Comparison of ENCODE assay signal across 41 cellular contexts in genomic region chr5:157714480-157714879, GRCh38. TPM values are rescaled to one million over a fixed set of nuclear protein-coding genes. Genes with fewer than 3 reads are reported as not detected.
"Had no signal": no experiment of that assay in that cellular context is flagged by ENCODE, and none has a peak within 500 bp of the region (broad histone marks: within the 10 kb centered on the region; RNA-seq: fewer than 3 reads in every experiment).

No MANE protein-coding gene starts in this region.

- H3K27ac ChIP-seq: adrenal gland, coronary artery, heart right ventricle, lower lobe of right lung, neutrophil, right lobe of liver, thyroid gland, upper lobe of left lung, vagina had no signal

- H3K9me3 ChIP-seq: adrenal gland, heart right ventricle, lower lobe of right lung, neutrophil, right lobe of liver, thyroid gland, upper lobe of left lung, vagina had no signal

- H3K36me3 Mint-ChIP-seq: activated CD4-positive, alpha-beta memory T cell treated with anti-CD3 and anti-CD28 coated beads for 36 hours; brain had no signal

- H3K9me3 Mint-ChIP-seq: activated CD4-positive, alpha-beta memory T cell treated with anti-CD3 and anti-CD28 coated beads for 36 hours; activated CD4-positive, alpha-beta T cell treated with anti-CD3 and anti-CD28 coated beads, Interleukin-2, amount 10 ng/mL, durations not matched to agents 24 days and 14 days; activated naive CD4-positive, alpha-beta T cell treated with anti-CD3 and anti-CD28 coated beads for 36 hours; activated T-helper 1 cell treated with anti-CD3 and anti-CD28 coated beads, Interleukin-12 subunit alpha, Interleukin-12 subunit beta, Interleukin-2, Interleukin-4 antibody, amounts not matched to agents 30 ng/mL and 10 ng/mL and 1 ng/mL, durations not matched to agents 14 hours and 24 hours and 36 hours; stimulated activated memory B cell treated with anti-CD40 and anti-IgM and Interleukin-4, amounts not matched to agents 10 μg/mL and 1 μg/mL and 100 μg/mL, for 72 hours; stimulated activated naive CD8-positive, alpha-beta T cell treated with anti-CD3 and anti-CD28 coated beads, Interleukin-15, amount 100 ng/mL, for 72 hours; T-helper 1 cell treated with Interleukin-12 subunit alpha and Interleukin-12 subunit beta and Interleukin-4 antibody, amounts not matched to agents 30 μg/mL and 1 μg/mL, for 36 hours had no signal

- DNase-seq: activated CD4-positive, alpha-beta memory T cell treated with anti-CD3 and anti-CD28 coated beads for 36 hours; activated CD4-positive, alpha-beta T cell treated with anti-CD3 and anti-CD28 coated beads, Interleukin-2, amount 10 ng/mL, durations not matched to agents 24 days and 14 days; activated CD4-positive, CD25-positive, alpha-beta regulatory T cell treated with anti-CD3 and anti-CD28 coated beads, Interleukin-2, amount 50 U/mL, for 72 hours; activated CD8-positive, alpha-beta memory T cell treated with anti-CD3 and anti-CD28 coated beads, Interleukin-2, amount 50 U/mL, for 4 hours; activated effector memory CD4-positive, alpha-beta T cell treated with anti-CD3 and anti-CD28 coated beads, Interleukin-2, amount 50 U/mL, for 16 hours; activated naive CD4-positive, alpha-beta T cell treated with anti-CD3 and anti-CD28 coated beads for 36 hours; activated naive CD8-positive, alpha-beta T cell treated with anti-CD3 and anti-CD28 coated beads for 36 hours; activated T-cell treated with anti-CD3 and anti-CD28 coated beads, Interleukin-2, amount 50 U/mL, for 1 hour; adrenal gland; aorta; dorsolateral prefrontal cortex; heart right ventricle; lower lobe of right lung; nephron progenitor cell; right lobe of liver; small intestine; stimulated activated CD4-positive, alpha-beta T cell treated with anti-CD3 and anti-CD28 coated beads, Interleukin-4, amount 100 ng/mL, for 4 hours; stimulated activated CD8-positive, alpha-beta memory T cell treated with anti-CD3 and anti-CD28 coated beads, Interleukin-4, amount 100 ng/mL, for 48 hours; stimulated activated naive CD8-positive, alpha-beta T cell treated with anti-CD3 and anti-CD28 coated beads, Interleukin-15, amount 100 ng/mL, for 72 hours; T1000; thyroid gland; upper lobe of left lung had no signal

- H3K27ac Mint-ChIP-seq: activated CD4-positive, alpha-beta memory T cell treated with anti-CD3 and anti-CD28 coated beads for 36 hours; activated CD4-positive, alpha-beta T cell treated with anti-CD3 and anti-CD28 coated beads, Interleukin-2, amount 10 ng/mL, durations not matched to agents 24 days and 14 days; activated naive CD4-positive, alpha-beta T cell treated with anti-CD3 and anti-CD28 coated beads for 36 hours; activated naive CD8-positive, alpha-beta T cell treated with anti-CD3 and anti-CD28 coated beads for 36 hours; activated T-helper 1 cell treated with anti-CD3 and anti-CD28 coated beads, Interleukin-12 subunit alpha, Interleukin-12 subunit beta, Interleukin-2, Interleukin-4 antibody, amounts not matched to agents 30 ng/mL and 10 ng/mL and 1 ng/mL, durations not matched to agents 14 hours and 24 hours and 36 hours; nephron progenitor cell; stimulated activated memory B cell treated with anti-CD40 and anti-IgM and Interleukin-4, amounts not matched to agents 10 μg/mL and 1 μg/mL and 100 μg/mL, for 72 hours; T-helper 1 cell treated with Interleukin-12 subunit alpha and Interleukin-12 subunit beta and Interleukin-4 antibody, amounts not matched to agents 30 μg/mL and 1 μg/mL, for 36 hours had no signal

- H3K4me1 ChIP-seq: vagina had no signal

- H3K27me3 Mint-ChIP-seq: brain; stimulated activated memory B cell treated with anti-CD40 and anti-IgM and Interleukin-4, amounts not matched to agents 10 μg/mL and 1 μg/mL and 100 μg/mL, for 72 hours; stimulated activated naive CD8-positive, alpha-beta T cell treated with anti-CD3 and anti-CD28 coated beads, Interleukin-15, amount 100 ng/mL, for 72 hours had no signal

- H3K4me3 ChIP-seq: adrenal gland, coronary artery, dorsolateral prefrontal cortex, heart right ventricle, lower lobe of right lung, right lobe of liver, thyroid gland, upper lobe of left lung, vagina had no signal

- H3K36me3 ChIP-seq: adrenal gland, heart right ventricle, lower lobe of right lung, neutrophil, right lobe of liver, thyroid gland, upper lobe of left lung, vagina had no signal

- H3K4me3 Mint-ChIP-seq: activated CD4-positive, alpha-beta memory T cell treated with anti-CD3 and anti-CD28 coated beads for 36 hours; activated CD4-positive, alpha-beta T cell treated with anti-CD3 and anti-CD28 coated beads, Interleukin-2, amount 10 ng/mL, durations not matched to agents 24 days and 14 days; activated naive CD4-positive, alpha-beta T cell treated with anti-CD3 and anti-CD28 coated beads for 36 hours; activated naive CD8-positive, alpha-beta T cell treated with anti-CD3 and anti-CD28 coated beads for 36 hours; activated T-helper 1 cell treated with anti-CD3 and anti-CD28 coated beads, Interleukin-12 subunit alpha, Interleukin-12 subunit beta, Interleukin-2, Interleukin-4 antibody, amounts not matched to agents 30 ng/mL and 10 ng/mL and 1 ng/mL, durations not matched to agents 14 hours and 24 hours and 36 hours; brain; nephron progenitor cell; stimulated activated memory B cell treated with anti-CD40 and anti-IgM and Interleukin-4, amounts not matched to agents 10 μg/mL and 1 μg/mL and 100 μg/mL, for 72 hours; stimulated activated naive CD8-positive, alpha-beta T cell treated with anti-CD3 and anti-CD28 coated beads, Interleukin-15, amount 100 ng/mL, for 72 hours; T-helper 1 cell treated with Interleukin-12 subunit alpha and Interleukin-12 subunit beta and Interleukin-4 antibody, amounts not matched to agents 30 μg/mL and 1 μg/mL, for 36 hours had no signal

- H3K27me3 ChIP-seq: adrenal gland, heart right ventricle, right lobe of liver, thyroid gland, upper lobe of left lung, vagina had no signal

- ATAC-seq: esophagus mucosa; heart right ventricle; left lobe of liver; lower lobe of right lung; right lobe of liver; stimulated activated memory B cell treated with anti-CD40 and anti-IgM and Interleukin-4, amounts not matched to agents 10 μg/mL and 1 μg/mL and 100 μg/mL, for 72 hours; stimulated activated naive CD8-positive, alpha-beta T cell treated with anti-CD3 and anti-CD28 coated beads, Interleukin-15, amount 100 ng/mL, for 72 hours had no signal

RNA-seq across cellular contexts. Expression of gene C5orf52, which starts 43.1 kb away (rescaled TPM):
- total RNA-seq: activated CD4-positive, alpha-beta memory T cell treated with anti-CD3 and anti-CD28 coated beads for 36 hours; activated CD8-positive, alpha-beta memory T cell treated with anti-CD3 and anti-CD28 coated beads for 36 hours; activated naive CD4-positive, alpha-beta T cell treated with anti-CD3 and anti-CD28 coated beads for 36 hours; activated naive CD8-positive, alpha-beta T cell treated with anti-CD3 and anti-CD28 coated beads for 36 hours; adrenal gland; aorta; cardiac septum; cerebellum; endothelial cell of umbilical vein; esophagus mucosa; glomerular endothelial cell; heart right ventricle; kidney epithelial cell; left lobe of liver; lower lobe of right lung; mononuclear cell; myocyte; osteocyte; posterior vena cava; right lobe of liver; thyroid gland; upper lobe of left lung; vagina had no signal
- polyA plus RNA-seq: adrenal gland, aorta, endothelial cell of umbilical vein, heart right ventricle had no signal
